Comparison of ENCODE assay signal across 23 cellular contexts in the genomic region with DNA sequence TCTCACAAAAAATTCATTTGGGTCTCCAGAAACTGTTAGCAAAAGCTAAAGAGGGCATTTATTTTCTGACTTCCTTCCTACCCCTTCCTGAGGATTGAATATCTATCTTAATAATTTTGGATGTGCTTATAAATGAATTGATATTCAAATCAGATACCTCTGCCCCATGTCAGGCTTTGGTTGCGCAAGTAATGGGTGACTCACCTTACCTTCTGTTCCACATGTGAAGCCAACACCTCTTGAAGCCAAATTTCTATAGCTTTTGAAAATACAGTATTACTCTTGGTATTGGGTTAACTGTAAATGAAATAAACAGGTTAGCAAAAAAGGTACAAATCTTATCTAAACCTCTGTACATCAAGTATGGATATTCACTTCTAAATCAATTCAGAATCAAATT.
"Had no signal": no experiment of that assay in that cellular context is flagged by ENCODE, and none has a peak within 500 bp of the region (broad histone marks: within the 10 kb centered on the region; RNA-seq: fewer than 3 reads in every experiment).

No MANE protein-coding gene starts in this region.

- H3K36me3 ChIP-seq: SJSA1 had no signal

- H3K9me3 ChIP-seq: SJSA1 had no signal

- H3K4me3 ChIP-seq: SJSA1, SK-N-MC had no signal

- H3K27me3 ChIP-seq: SJSA1 had no signal

- FAIRE-seq: HTR-8/SVneo, RCC 7860 had no signal

- H3K27ac ChIP-seq: HL-60, SJSA1, SK-N-MC had no signal

- DNase-seq: Karpas-422, KG1, MM.1S, NCI-H1092 treated with DMSO at 0.1 percent for 48 hours, NCI-H1436, NCI-H187, NCI-H2029, NCI-H2081 treated with DMSO at 0.1 percent for 48 hours, NCI-H2171, NCI-H226, NCI-H446, NCI-H510A, NCI-H524 treated with DMSO at 0.1 percent for 48 hours, NCI-H69, NCI-H774, Right ventricle myocardium superior, RPMI8226, SIG-M5 had no signal
